ENCODE assay signal across 1 cellular context in the genomic region with DNA sequence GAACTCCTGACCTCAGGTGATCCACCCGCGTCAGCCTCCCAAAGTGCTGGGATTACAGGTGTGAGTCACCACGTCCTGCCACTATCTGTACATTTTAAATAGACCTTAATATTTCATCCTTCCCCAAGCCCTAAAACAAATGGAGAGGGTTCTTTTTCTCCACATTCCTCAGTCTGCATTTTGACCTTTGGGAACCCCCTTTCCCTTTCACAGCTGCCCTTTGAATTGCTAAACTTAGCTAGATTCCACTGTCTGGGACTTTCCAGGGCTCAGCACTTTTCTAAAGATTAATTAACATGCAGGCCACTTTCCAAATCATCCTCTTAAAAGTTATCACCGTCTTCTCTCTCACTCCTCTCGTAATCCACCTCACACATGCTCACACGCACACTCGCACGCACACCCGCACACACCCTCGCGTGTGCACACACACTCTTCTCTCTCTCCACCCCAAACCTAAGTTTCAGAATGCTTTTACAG.
TF ChIP-seq lines count a peak whose summit lies in the region.

No MANE protein-coding gene starts in this region.

TF ChIP-seq in endothelial cell of umbilical vein, 7 proteins besides CTCF, POLR2A, EP300 and RAD21:
- TF ChIP-seq JUN (IDR thresholded peaks at IDR 0.05; ENCODE audit: borderline replicate concordance, insufficient read depth, insufficient read length, low read depth): no peak
- no peak for TF ChIP-seq EZH2 (IDR thresholded peaks at IDR 0.05; ENCODE audit: borderline replicate concordance, low read depth, low read length, severe bottlenecking)
- TF ChIP-seq MYC (IDR thresholded peaks at IDR 0.05; ENCODE audit: low read depth, low read length): no peak
- TF ChIP-seq, protein P1, sequence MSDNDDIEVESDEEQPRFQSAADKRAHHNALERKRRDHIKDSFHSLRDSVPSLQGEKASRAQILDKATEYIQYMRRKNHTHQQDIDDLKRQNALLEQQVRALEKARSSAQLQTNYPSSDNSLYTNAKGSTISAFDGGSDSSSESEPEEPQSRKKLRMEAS (IDR thresholded peaks at IDR 0.05; ENCODE audit: insufficient read depth, insufficient read length): no peak
- TF ChIP-seq GATA2 (IDR thresholded peaks at IDR 0.05; ENCODE audit: insufficient read depth, insufficient read length, low read depth, low read length): no peak
- no peak for TF ChIP-seq POLR2AphosphoS5 (IDR thresholded peaks at IDR 0.05; ENCODE audit: insufficient read depth, low read depth, low read length)
- no peak for TF ChIP-seq FOS (IDR thresholded peaks at IDR 0.05; ENCODE audit: borderline replicate concordance, insufficient read depth, low read length)
TF ChIP-seq in endothelial cell of umbilical vein: peak in this region for 0.
